Comparison of ENCODE assay signal across 10 cellular contexts in genomic region chr10:86585726-86586048, GRCh38.
DNase-seq lines count a peak whose midpoint lies in the region; ATAC-seq, FAIRE-seq and TF ChIP-seq lines count a peak whose summit lies in the region.
"Had no signal": no experiment of that assay in that cellular context is flagged by ENCODE, and none has a peak within 500 bp of the region (broad histone marks: within the 10 kb centered on the region; RNA-seq: fewer than 3 reads in every experiment).

No MANE protein-coding gene starts in this region.

- H3K4me3 ChIP-seq in astrocyte (ENCODE audit: insufficient read depth, low read depth, low read length) (no peak overlapping the region), osteoblast (ENCODE audit: insufficient read depth, low read length) (no peak overlapping the region)

- no peak overlapping the region for H3K14ac ChIP-seq in H9 (ENCODE audit: insufficient read depth, low read length)

- TF ChIP-seq CTCF in CD14-positive monocyte (IDR thresholded peaks at IDR 0.05) (peak; percentile 51), astrocyte (IDR thresholded peaks at IDR 0.05; ENCODE audit: insufficient read depth, low read depth, low read length) (no peak), osteoblast (IDR thresholded peaks at IDR 0.05; ENCODE audit: extremely low read depth, low read depth, low read length) (no peak), H9 (conservative IDR thresholded peaks at IDR 0.05) (no peak; the same call in 1 of the 3 replicates)

- H3K27ac ChIP-seq in astrocyte (ENCODE audit: low read depth, low read length) (no peak overlapping the region), osteoblast (ENCODE audit: low read depth, low read length) (no peak overlapping the region), H9 (ENCODE audit: insufficient read length, low read depth, low read length) (no peak overlapping the region)

- H3K36me3 ChIP-seq in astrocyte (ENCODE audit: insufficient read depth, low read length) (no peaks in the 10 kb centered on the region), osteoblast (ENCODE audit: insufficient read depth, low read length) (no peaks in the 10 kb centered on the region)

- no peak overlapping the region for H3T11ph ChIP-seq in H9 (ENCODE audit: low read length)

- no peak overlapping the region for H2BK5ac ChIP-seq in H9 (ENCODE audit: insufficient read length, low read length)

- no peak overlapping the region for H3K27ac Mint-ChIP-seq in CD14-positive monocyte
- no peak overlapping the region for H3K27ac Mint-ChIP-seq in astrocyte (ENCODE audit: unreplicated experiment)
- no peak overlapping the region for H3K27ac Mint-ChIP-seq in H9
- H3K27ac Mint-ChIP-seq: activated B cell treated with CpG ODN at 0.5 μM for 24 hours, T-cell had no signal

- H3K4me1 Mint-ChIP-seq in CD14-positive monocyte (peaks cover 12% of the 10 kb centered on the region), astrocyte (ENCODE audit: low read depth, unreplicated experiment) (no peaks in the 10 kb centered on the region), H9 (peaks cover 2 to 5% of the 10 kb centered on the region in 2 experiments; a peak in 2 of 4 replicates)
- H3K4me1 Mint-ChIP-seq: activated B cell treated with CpG ODN at 0.5 μM for 24 hours had no signal

- H2BK12ac ChIP-seq in H9 (ENCODE audit: insufficient read length, low read depth, low read length), result no peak overlapping the region

- H3K27me3 ChIP-seq in astrocyte (ENCODE audit: insufficient read depth, low read length) (no peaks in the 10 kb centered on the region), osteoblast (ENCODE audit: insufficient read depth, low read length) (no peaks in the 10 kb centered on the region), H9 (ENCODE audit: insufficient read depth, low read length) (no peaks in the 10 kb centered on the region)

- no peaks in the 10 kb centered on the region for H3K79me1 ChIP-seq in H9 (ENCODE audit: insufficient read depth, low read depth, low read length, poor library complexity, severe bottlenecking)

- no peak overlapping the region for H3K18ac ChIP-seq in H9 (ENCODE audit: insufficient read length, low read depth, low read length)

- H3K9me3 Mint-ChIP-seq in CD14-positive monocyte (peaks cover 0 to 2% (median 0%) of the 10 kb centered on the region in 7 donors), astrocyte (ENCODE audit: unreplicated experiment) (peaks cover 6% of the 10 kb centered on the region), H9 (peaks cover 0 to 7% of the 10 kb centered on the region in 2 experiments; a peak in 2 of 5 replicates)
- H3K9me3 Mint-ChIP-seq: activated B cell treated with CpG ODN at 0.5 μM for 24 hours, T-cell had no signal

- intact Hi-C loops in CD14-positive monocyte (cut with micrococcal nuclease), result loop anchor here (1.0 to 2.0 kb wide), 2 partner anchors 185 kb away; no protein-coding TSS in a partner anchor

- H3K56ac ChIP-seq in H9 (ENCODE audit: insufficient read length, low read depth, low read length), result no peak overlapping the region

- H3K27me3 Mint-ChIP-seq in CD14-positive monocyte (ENCODE audit: low read depth in 3 of 3) (peaks cover 3 to 6% (median 5%) of the 10 kb centered on the region in 3 donors), astrocyte (ENCODE audit: low read depth, unreplicated experiment) (peaks cover 5% of the 10 kb centered on the region), H9 (ENCODE audit: low read depth) (peaks cover 4% of the 10 kb centered on the region)
- H3K27me3 Mint-ChIP-seq: T-cell had no signal

- H3K9me3 ChIP-seq in astrocyte (ENCODE audit: insufficient read depth, low read depth, low read length) (no peaks in the 10 kb centered on the region), osteoblast (ENCODE audit: low read depth, low read length) (no peaks in the 10 kb centered on the region), H9 (ENCODE audit: control insufficient read depth, low read depth, low read length) (no peaks in the 10 kb centered on the region)

- no peak overlapping the region for H4K91ac ChIP-seq in H9 (ENCODE audit: insufficient read length, low read depth, low read length)

- no peak overlapping the region for H2BK20ac ChIP-seq in H9 (ENCODE audit: low read depth, low read length, poor library complexity, severe bottlenecking)

- H2BK120ac ChIP-seq in H9 (ENCODE audit: low read depth, low read length, poor library complexity, severe bottlenecking), result no peak overlapping the region

- H3K4me1 ChIP-seq in astrocyte (ENCODE audit: insufficient read depth, low read length) (peaks cover 3% of the 10 kb centered on the region), osteoblast (ENCODE audit: insufficient read depth, low read length) (no peaks in the 10 kb centered on the region), H9 (ENCODE audit: insufficient read depth, low read length) (no peaks in the 10 kb centered on the region)

- ATAC-seq in HG02678 (IDR thresholded peaks at IDR 0.05; ENCODE audit: unreplicated experiment) (peak; percentile 10), GM21723 (IDR thresholded peaks at IDR 0.05; ENCODE audit: unreplicated experiment) (no peak), HG03135 (IDR thresholded peaks at IDR 0.05; ENCODE audit: unreplicated experiment) (no peak)

- FAIRE-seq in astrocyte (lab: Jason Lieb, UNC), result no peak

- no peak overlapping the region for H2AK5ac ChIP-seq in H9 (ENCODE audit: insufficient read length, low read length)

- H4K5ac ChIP-seq in H9 (ENCODE audit: insufficient read length, low read depth, low read length), result no peak overlapping the region

- H3K4me2 ChIP-seq in astrocyte (ENCODE audit: low read length) (peak overlapping the region; percentile 62), osteoblast (ENCODE audit: insufficient read depth, low read length) (no peak overlapping the region), H9 (ENCODE audit: insufficient read depth, insufficient read length, low read length) (no peak overlapping the region)

- no peaks in the 10 kb centered on the region for H3K36me3 Mint-ChIP-seq in CD14-positive monocyte
- no peaks in the 10 kb centered on the region for H3K36me3 Mint-ChIP-seq in astrocyte (ENCODE audit: low read depth, unreplicated experiment)
- H3K36me3 Mint-ChIP-seq in H9 (ENCODE audit: insufficient read depth in 1 of 3, low read depth in 3 of 3), result 0 out of 7 replicates have a peak, but pooled peaks cover 0 to 4% (median 0%) of the 10 kb centered on the region in 3 experiments
- H3K36me3 Mint-ChIP-seq: T-cell had no signal

- WGBS in H9 (ENCODE audit: extremely low coverage, insufficient read length, low lambda C conversion rate), result no CpG with 5 or more reads among the region's 5 CpGs

- H3K79me2 ChIP-seq in astrocyte (ENCODE audit: insufficient read depth, low read length), result no peaks in the 10 kb centered on the region
- H3K79me2 ChIP-seq in osteoblast (ENCODE audit: insufficient read depth, low read length), result no peaks in the 10 kb centered on the region
- no peaks in the 10 kb centered on the region for H3K79me2 ChIP-seq in H9 (ENCODE audit: insufficient read depth, low read length)

- no peak overlapping the region for H3K4me3 Mint-ChIP-seq in CD14-positive monocyte
- no peak overlapping the region for H3K4me3 Mint-ChIP-seq in astrocyte (ENCODE audit: unreplicated experiment)
- H3K4me3 Mint-ChIP-seq in H9, result no peak overlapping the region
- H3K4me3 Mint-ChIP-seq: activated B cell treated with CpG ODN at 0.5 μM for 24 hours, T-cell had no signal

- H2BK15ac ChIP-seq in H9 (ENCODE audit: low read depth, low read length), result no peak overlapping the region

- H2AFZ ChIP-seq in astrocyte (ENCODE audit: low read depth, low read length) (peak overlapping the region; percentile 73), osteoblast (ENCODE audit: low read length) (peak overlapping the region; percentile 49), H9 (ENCODE audit: low read length) (no peak overlapping the region)

- DNase-seq in CD14-positive monocyte (ENCODE audit: low spot score) (no peak), astrocyte (ENCODE audit: low read depth) (no peak), osteoblast (ENCODE audit: insufficient read length, low spot score, missing footprints) (no peak), H9 (no peak)
- no peak for DNase-seq in stimulated activated CD4-positive, alpha-beta T cell treated with anti-CD3 and anti-CD28 coated beads, Interleukin-12 subunit alpha, Interleukin-12 subunit beta, amount 100 ng/mL, for 4 hours

- no peak overlapping the region for H4K8ac ChIP-seq in H9 (replicated peaks; ENCODE audit: insufficient read length, low read depth, low read length)

- H4K20me1 ChIP-seq in astrocyte (ENCODE audit: insufficient read depth, low read length) (no peaks in the 10 kb centered on the region), osteoblast (ENCODE audit: insufficient read depth, low read length) (no peaks in the 10 kb centered on the region), H9 (ENCODE audit: control insufficient read depth, insufficient read depth, insufficient read length) (no peaks in the 10 kb centered on the region)

- no peak overlapping the region for H3K23ac ChIP-seq in H9 (ENCODE audit: insufficient read length, low read depth, low read length)

- no peak overlapping the region for H3K4ac ChIP-seq in H9 (ENCODE audit: low read depth, low read length)

- no peaks in the 10 kb centered on the region for H3K23me2 ChIP-seq in H9 (ENCODE audit: insufficient read length, low read depth, low read length, poor library complexity, severe bottlenecking)

- H3K9ac ChIP-seq in astrocyte (ENCODE audit: low read length), result no peak overlapping the region
- no peak overlapping the region for H3K9ac ChIP-seq in H9 (ENCODE audit: extremely low read depth, insufficient read length, low read length)
